18 cellular contexts compared by ENCODE assay signal in the genomic region with DNA sequence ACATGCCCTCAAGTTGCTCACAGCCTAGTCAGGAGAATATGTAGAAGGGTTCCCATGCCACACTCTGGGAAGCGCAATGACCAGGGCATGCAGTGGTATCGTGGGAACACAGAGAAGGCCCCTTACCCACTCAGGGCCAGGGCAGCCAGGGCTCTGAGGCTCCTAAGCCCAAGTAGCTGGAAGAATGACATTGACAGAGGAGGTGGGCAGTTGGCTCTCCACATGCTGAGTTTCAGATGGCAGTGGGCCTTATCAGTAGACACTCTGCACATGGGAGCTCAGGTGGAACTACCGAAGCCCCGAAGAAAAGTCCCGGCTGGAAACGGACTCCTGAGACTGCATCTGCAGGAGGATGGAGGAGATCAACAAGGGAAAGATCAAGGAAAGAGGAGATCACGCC. TPM values are rescaled to one million over a fixed set of nuclear protein-coding genes. Genes with fewer than 3 reads are reported as not detected.
DNase-seq lines count a peak whose midpoint lies in the region; ATAC-seq and TF ChIP-seq lines count a peak whose summit lies in the region.
"Had no signal": no experiment of that assay in that cellular context is flagged by ENCODE, and none has a peak within 500 bp of the region (broad histone marks: within the 10 kb centered on the region; RNA-seq: fewer than 3 reads in every experiment).

No MANE protein-coding gene starts in this region.

- intact Hi-C loops in natural killer cell (cut with micrococcal nuclease) = no loop called here

- DNase-seq in natural killer cell treated with Interleukin-12 subunit alpha and Interleukin-12 subunit beta and Interleukin-15 and Interleukin-18, amount 100 ng/mL, for 72 hours (ENCODE audit: low spot score) = no peak
- DNase-seq in natural killer cell = no peak
- DNase-seq in T-helper 17 cell = no peak
- DNase-seq in effector memory CD8-positive, alpha-beta T cell = no peak
- no peak for DNase-seq in activated gamma-delta T cell treated with Interleukin-2 at 50 U/mL for 16 hours
- DNase-seq in NCI-H2081 (lab: John Stamatoyannopoulos, UW) = no peak
- DNase-seq: DND-41, GM23248, NCI-H1417, NCI-H187 treated with DMSO at 0.1 percent for 48 hours, NCI-H2171 treated with DMSO at 0.1 percent for 48 hours, NCI-H774, PC-3 had no signal

- H3K9me3 ChIP-seq in T-helper 17 cell (ENCODE audit: control insufficient read depth, low read length, poor library complexity, severe bottlenecking) = no peaks in the 10 kb centered on the region
- H3K9me3 ChIP-seq: SJSA1 had no signal

- no peaks in the 10 kb centered on the region for H3K36me3 Mint-ChIP-seq in natural killer cell treated with Interleukin-12 subunit alpha and Interleukin-12 subunit beta and Interleukin-15 and Interleukin-18, amount 100 ng/mL, for 72 hours
- H3K36me3 Mint-ChIP-seq in natural killer cell (no peaks in the 10 kb centered on the region), T-helper 17 cell (ENCODE audit: low read depth) (peaks cover 7% of the 10 kb centered on the region)
- H3K36me3 Mint-ChIP-seq in effector memory CD8-positive, alpha-beta T cell (ENCODE audit: insufficient read depth) = peaks cover 4% of the 10 kb centered on the region

- no peaks in the 10 kb centered on the region for H3K9me3 Mint-ChIP-seq in natural killer cell treated with Interleukin-12 subunit alpha and Interleukin-12 subunit beta and Interleukin-15 and Interleukin-18, amount 100 ng/mL, for 72 hours
- H3K9me3 Mint-ChIP-seq in natural killer cell = no peaks in the 10 kb centered on the region
- H3K9me3 Mint-ChIP-seq in effector memory CD8-positive, alpha-beta T cell = no peaks in the 10 kb centered on the region

- H3K27me3 Mint-ChIP-seq in natural killer cell treated with Interleukin-12 subunit alpha and Interleukin-12 subunit beta and Interleukin-15 and Interleukin-18, amount 100 ng/mL, for 72 hours = peaks cover 16 to 40% of the 10 kb centered on the region in 2 donors
- H3K27me3 Mint-ChIP-seq in natural killer cell (ENCODE audit: low read depth in 2 of 2) (peaks cover 23% of the 10 kb centered on the region in 2 donors), T-helper 17 cell (peaks cover 9% of the 10 kb centered on the region)
- H3K27me3 Mint-ChIP-seq in effector memory CD8-positive, alpha-beta T cell = peaks cover 60 to 76% of the 10 kb centered on the region in 2 donors

- ATAC-seq in natural killer cell treated with Interleukin-12 subunit alpha and Interleukin-12 subunit beta and Interleukin-15 and Interleukin-18, amount 100 ng/mL, for 72 hours = peak in 1 of 2 donors; percentile 33
- ATAC-seq in natural killer cell (no peak), T-helper 17 cell (no peak), HG02623 (IDR thresholded peaks at IDR 0.05; ENCODE audit: unreplicated experiment) (no peak)
- ATAC-seq in effector memory CD8-positive, alpha-beta T cell (replicated peaks) = no peak
- ATAC-seq: GM12878, HCT116, PC-3 had no signal

- TF ChIP-seq CTCF in natural killer cell (IDR thresholded peaks at IDR 0.05) = no peak

- peak overlapping the region; percentile 62 for H3K4me3 Mint-ChIP-seq in natural killer cell treated with Interleukin-12 subunit alpha and Interleukin-12 subunit beta and Interleukin-15 and Interleukin-18, amount 100 ng/mL, for 72 hours
- no peak overlapping the region for H3K4me3 Mint-ChIP-seq in natural killer cell
- peak overlapping the region; percentile 56 for H3K4me3 Mint-ChIP-seq in T-helper 17 cell
- H3K4me3 Mint-ChIP-seq in effector memory CD8-positive, alpha-beta T cell = peak overlapping the region; percentile 74 to 85

- H3K4me1 Mint-ChIP-seq in natural killer cell treated with Interleukin-12 subunit alpha and Interleukin-12 subunit beta and Interleukin-15 and Interleukin-18, amount 100 ng/mL, for 72 hours (ENCODE audit: low read depth in 2 of 2) = peaks cover 8 to 14% of the 10 kb centered on the region in 2 donors
- H3K4me1 Mint-ChIP-seq in natural killer cell (peaks cover 7 to 19% of the 10 kb centered on the region in 2 donors), T-helper 17 cell (peaks cover 23% of the 10 kb centered on the region)
- H3K4me1 Mint-ChIP-seq in effector memory CD8-positive, alpha-beta T cell (ENCODE audit: low read depth in 2 of 2) = peaks cover 6 to 14% of the 10 kb centered on the region in 2 donors

- H3K27ac Mint-ChIP-seq in natural killer cell treated with Interleukin-12 subunit alpha and Interleukin-12 subunit beta and Interleukin-15 and Interleukin-18, amount 100 ng/mL, for 72 hours = no peak overlapping the region
- H3K27ac Mint-ChIP-seq in natural killer cell = no peak overlapping the region
- H3K27ac Mint-ChIP-seq in T-helper 17 cell = peak overlapping the region; percentile 69
- H3K27ac Mint-ChIP-seq in effector memory CD8-positive, alpha-beta T cell = no peak overlapping the region

RNA-seq across cellular contexts. Expression of gene SVOPL, which starts 15.7 kb away (rescaled TPM):
- total RNA-seq in natural killer cell treated with Interleukin-12 subunit alpha and Interleukin-12 subunit beta and Interleukin-15 and Interleukin-18, amount 100 ng/mL, for 72 hours = not detected
- total RNA-seq in natural killer cell = not detected
- total RNA-seq in T-helper 17 cell = not detected
- total RNA-seq: GM12878, GM23248, NCI-H460, PC-3, SJSA1 had no signal
